In the genomic region with DNA sequence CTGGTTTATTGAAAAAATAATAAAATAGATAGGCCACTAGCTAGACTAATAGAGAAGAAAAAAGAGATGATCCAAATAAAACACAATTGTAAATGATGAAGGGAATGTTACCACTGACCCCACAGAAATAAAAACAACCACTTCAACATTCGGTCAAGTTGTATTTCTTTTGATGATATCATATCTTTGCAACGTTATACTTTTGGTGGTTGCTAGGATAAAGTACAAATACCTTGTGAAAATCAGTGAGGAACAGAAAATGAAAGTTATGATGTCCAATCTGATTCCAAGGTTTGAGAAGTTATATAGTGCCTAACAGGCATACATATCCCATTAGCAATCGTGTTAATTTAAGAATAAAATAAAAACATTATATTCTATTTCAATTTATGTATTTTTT, we compare ENCODE assay signal across 17 cellular contexts. TPM values are rescaled to one million over a fixed set of nuclear protein-coding genes. Genes with fewer than 3 reads are reported as not detected.
DNase-seq lines count a peak whose midpoint lies in the region; ATAC-seq and TF ChIP-seq lines count a peak whose summit lies in the region.
"Had no signal": no experiment of that assay in that cellular context is flagged by ENCODE, and none has a peak within 500 bp of the region (broad histone marks: within the 10 kb centered on the region; RNA-seq: fewer than 3 reads in every experiment).

No MANE protein-coding gene starts in this region.

- no peaks in the 10 kb centered on the region for H3K36me3 Mint-ChIP-seq in type B pancreatic cell
- peaks cover 14% of the 10 kb centered on the region for H3K36me3 Mint-ChIP-seq in GM23338 (ENCODE audit: low read depth)

- no peaks in the 10 kb centered on the region for H3K27me3 Mint-ChIP-seq in type B pancreatic cell
- H3K27me3 Mint-ChIP-seq in GM23338 (ENCODE audit: insufficient read depth, low read depth, poor library complexity): peaks cover 2% of the 10 kb centered on the region

- peak; percentile 39 for DNase-seq in OCI-M1 (lab: John Stamatoyannopoulos, UW)
- DNase-seq in fibroblast of peridontal ligament (ENCODE audit: extremely low read depth): peak; percentile 70
- peak; percentile 35 for DNase-seq in myocyte (ENCODE audit: low read depth)
- DNase-seq in type B pancreatic cell (ENCODE audit: extremely low spot score, unreplicated experiment): no peak
- no peak for DNase-seq in NCI-H748 treated with DMSO at 0.1 percent for 48 hours (lab: John Stamatoyannopoulos, UW)
- DNase-seq in GM19238 (ENCODE audit: insufficient read length, low spot score): no peak
- no peak for DNase-seq in GM23338 (ENCODE audit: low spot score)
- DNase-seq: DMS 273 treated with DMSO at 0.1 percent for 48 hours, H9, Karpas-422, NCI-H1105 treated with DMSO at 0.1 percent for 48 hours, NCI-H187 treated with DMSO at 0.1 percent for 48 hours, NCI-H446, PC-3 had no signal

- no peaks in the 10 kb centered on the region for H3K9me2 ChIP-seq in GM23338 (ENCODE audit: insufficient read depth)

- no peak overlapping the region for H3K4me3 ChIP-seq in GM23338
- H3K4me3 ChIP-seq: BLaER1 had no signal

- no peak for ATAC-seq in GM21717 (IDR thresholded peaks at IDR 0.05; ENCODE audit: unreplicated experiment)
- no peak for ATAC-seq in GM23338
- ATAC-seq: PC-3 had no signal

- no peak overlapping the region for H2AFZ ChIP-seq in GM23338

- H3K4me1 Mint-ChIP-seq in type B pancreatic cell (ENCODE audit: unreplicated experiment) (no peaks in the 10 kb centered on the region), GM23338 (0 out of 3 replicates have a peak, but pooled peaks cover 2% of the 10 kb centered on the region)
- H3K4me1 Mint-ChIP-seq: H9 had no signal

- H3K36me3 ChIP-seq in GM23338 (ENCODE audit: insufficient read depth): no peaks in the 10 kb centered on the region
- H3K36me3 ChIP-seq: BLaER1 had no signal

- no peaks in the 10 kb centered on the region for H3F3A ChIP-seq in GM23338 (replicated peaks; ENCODE audit: low read depth)

- TF ChIP-seq CTCF in type B pancreatic cell (conservative IDR thresholded peaks at IDR 0.05) (no peak), GM23338 (conservative IDR thresholded peaks at IDR 0.05; ENCODE audit: low read depth in 2 of 2) (no peak)

- H3K9me3 Mint-ChIP-seq in type B pancreatic cell (peaks cover 8% of the 10 kb centered on the region), GM23338 (peaks cover 25% of the 10 kb centered on the region)

- H3K27me3 ChIP-seq in GM23338 (ENCODE audit: insufficient read depth): no peaks in the 10 kb centered on the region
- H3K27me3 ChIP-seq: BLaER1 had no signal

- no peak overlapping the region for H3K4me2 ChIP-seq in GM23338
- H3K4me2 ChIP-seq: BLaER1 had no signal

- no peaks in the 10 kb centered on the region for H3K4me1 ChIP-seq in GM23338 (ENCODE audit: insufficient read depth)

- H3K4me3 Mint-ChIP-seq in type B pancreatic cell: no peak overlapping the region
- H3K4me3 Mint-ChIP-seq in GM23338: no peak overlapping the region
- H3K4me3 Mint-ChIP-seq: H9 had no signal

- no peaks in the 10 kb centered on the region for H4K20me1 ChIP-seq in GM23338 (replicated peaks; ENCODE audit: insufficient read depth)
- H4K20me1 ChIP-seq: BLaER1 had no signal

- H3K27ac ChIP-seq in GM23338 (ENCODE audit: low read depth): no peak overlapping the region
- H3K27ac ChIP-seq: BLaER1, RWPE1 had no signal

- no peaks in the 10 kb centered on the region for H3K79me2 ChIP-seq in GM23338 (replicated peaks; ENCODE audit: insufficient read depth)

- H3K27ac Mint-ChIP-seq in type B pancreatic cell: peak overlapping the region; percentile 10
- H3K27ac Mint-ChIP-seq in GM23338: no peak overlapping the region
- H3K27ac Mint-ChIP-seq: H9 had no signal

TF ChIP-seq in GM23338, 12 proteins besides CTCF, POLR2A, EP300 and RAD21:
- TF ChIP-seq CREB1 (CRISPR knock-in tag; IDR thresholded peaks at IDR 0.05; ENCODE audit: low read depth): no peak
- no peak for TF ChIP-seq NANOG (IDR thresholded peaks at IDR 0.05; ENCODE audit: borderline replicate concordance)
- TF ChIP-seq, protein P1, sequence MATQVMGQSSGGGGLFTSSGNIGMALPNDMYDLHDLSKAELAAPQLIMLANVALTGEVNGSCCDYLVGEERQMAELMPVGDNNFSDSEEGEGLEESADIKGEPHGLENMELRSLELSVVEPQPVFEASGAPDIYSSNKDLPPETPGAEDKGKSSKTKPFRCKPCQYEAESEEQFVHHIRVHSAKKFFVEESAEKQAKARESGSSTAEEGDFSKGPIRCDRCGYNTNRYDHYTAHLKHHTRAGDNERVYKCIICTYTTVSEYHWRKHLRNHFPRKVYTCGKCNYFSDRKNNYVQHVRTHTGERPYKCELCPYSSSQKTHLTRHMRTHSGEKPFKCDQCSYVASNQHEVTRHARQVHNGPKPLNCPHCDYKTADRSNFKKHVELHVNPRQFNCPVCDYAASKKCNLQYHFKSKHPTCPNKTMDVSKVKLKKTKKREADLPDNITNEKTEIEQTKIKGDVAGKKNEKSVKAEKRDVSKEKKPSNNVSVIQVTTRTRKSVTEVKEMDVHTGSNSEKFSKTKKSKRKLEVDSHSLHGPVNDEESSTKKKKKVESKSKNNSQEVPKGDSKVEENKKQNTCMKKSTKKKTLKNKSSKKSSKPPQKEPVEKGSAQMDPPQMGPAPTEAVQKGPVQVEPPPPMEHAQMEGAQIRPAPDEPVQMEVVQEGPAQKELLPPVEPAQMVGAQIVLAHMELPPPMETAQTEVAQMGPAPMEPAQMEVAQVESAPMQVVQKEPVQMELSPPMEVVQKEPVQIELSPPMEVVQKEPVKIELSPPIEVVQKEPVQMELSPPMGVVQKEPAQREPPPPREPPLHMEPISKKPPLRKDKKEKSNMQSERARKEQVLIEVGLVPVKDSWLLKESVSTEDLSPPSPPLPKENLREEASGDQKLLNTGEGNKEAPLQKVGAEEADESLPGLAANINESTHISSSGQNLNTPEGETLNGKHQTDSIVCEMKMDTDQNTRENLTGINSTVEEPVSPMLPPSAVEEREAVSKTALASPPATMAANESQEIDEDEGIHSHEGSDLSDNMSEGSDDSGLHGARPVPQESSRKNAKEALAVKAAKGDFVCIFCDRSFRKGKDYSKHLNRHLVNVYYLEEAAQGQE (IDR thresholded peaks at IDR 0.05; ENCODE audit: unreplicated experiment): no peak

RNA-seq across cellular contexts. Expression of a gene that starts 6.6 kb away (rescaled TPM):
- 71.9 and 74.0 TPM in 2 replicates for total RNA-seq in myocyte
- 24.4 TPM for polyA plus RNA-seq in myocyte (2012)
- 35.4 and 38.5 TPM in 2 replicates for total RNA-seq in type B pancreatic cell (ENCODE audit: low replicate concordance)
- total RNA-seq in GM23338 (2014; rRNA removed; shearing (Covaris generic)): 49.7 and 54.6 TPM in 2 replicates
- 38.4 and 40.7 TPM in 2 replicates for polyA plus RNA-seq in GM23338 (2016; fragmentation: Nextera tagmentation; extraction: Ambion mirVana)

RNA-seq across cellular contexts. Expression of a gene that starts 19.8 kb away (rescaled TPM):
- total RNA-seq in myocyte (5.9 and 6.4 TPM in 2 replicates), type B pancreatic cell (ENCODE audit: low replicate concordance) (2.0 and 6.5 TPM in 2 replicates)
- 1.1 TPM for polyA plus RNA-seq in myocyte (2012)
- 3.0 and 4.5 TPM in 2 replicates for total RNA-seq in GM23338 (2014; rRNA removed; shearing (Covaris generic))
- polyA plus RNA-seq in GM23338 (2016; fragmentation: Nextera tagmentation; extraction: Ambion mirVana): 4.4 and 5.0 TPM in 2 replicates

Comparison
In these comparisons a context has a peak if more than half of its experiments do, and no peak if none do; other contexts are left out.
1. DNase-seq: peak in OCI-M1 (single experiment), fibroblast of peridontal ligament (single experiment) and myocyte (single experiment); none in type B pancreatic cell (single experiment), NCI-H748 treated with DMSO at 0.1 percent for 48 hours (single experiment), GM19238 (single experiment) and GM23338 (single experiment).